8 cellular contexts compared by ENCODE assay signal in genomic region chr2:174697267-174697666, GRCh38.
A peak's percentile ranks its signal among the peaks of the same experiment; 100 is the strongest.
DNase-seq lines count a peak whose midpoint lies in the region; ATAC-seq and TF ChIP-seq lines count a peak whose summit lies in the region.

No MANE protein-coding gene starts in this region.

- no peak overlapping the region for H3K4me3 Mint-ChIP-seq in CD8-positive, alpha-beta T cell
- H3K4me3 Mint-ChIP-seq in activated CD4-positive, alpha-beta T cell treated with anti-CD3 and anti-CD28 coated beads, Interleukin-2, amount 10 ng/mL, durations not matched to agents 7 days and 5 days, result no peak overlapping the region

- H3K36me3 ChIP-seq in CD8-positive, alpha-beta T cell (ENCODE audit: insufficient read depth, low read length), result no peaks in the 10 kb centered on the region
- no peaks in the 10 kb centered on the region for H3K36me3 ChIP-seq in effector memory CD4-positive, alpha-beta T cell (ENCODE audit: control insufficient read depth, insufficient read depth, low read length)
- H3K36me3 ChIP-seq in stomach, result no peaks in the 10 kb centered on the region

- H3K27ac ChIP-seq in CD8-positive, alpha-beta T cell (ENCODE audit: low read depth, low read length), result no peak overlapping the region
- H3K27ac ChIP-seq in effector memory CD4-positive, alpha-beta T cell (ENCODE audit: insufficient read depth, low read length, poor library complexity, severe bottlenecking), result no peak overlapping the region
- no peak overlapping the region for H3K27ac ChIP-seq in stomach

- TF ChIP-seq EP300 in stomach (IDR thresholded peaks at IDR 0.05), result no peak

- TF ChIP-seq CTCF in CD8-positive, alpha-beta T cell (IDR thresholded peaks at IDR 0.05), result peak; percentile 79
- peak in 5 of 7 experiments; percentile 28 to 59 (median 55) for TF ChIP-seq CTCF in stomach (IDR thresholded peaks at IDR 0.05)

- H3K9me3 ChIP-seq in CD8-positive, alpha-beta T cell (ENCODE audit: low read length), result no peaks in the 10 kb centered on the region
- H3K9me3 ChIP-seq in effector memory CD4-positive, alpha-beta T cell (ENCODE audit: control insufficient read depth, low read length), result no peaks in the 10 kb centered on the region
- no peaks in the 10 kb centered on the region for H3K9me3 ChIP-seq in stomach

- intact Hi-C loops in CD8-positive, alpha-beta T cell (cut with DNase I, micrococcal nuclease), result loop anchor here (5.0 to 10.0 kb wide), 6 partner anchors 415 to 1400 kb away; partner anchors contain the start of genes ATP5MC3 (in 1 of the 2) and HOXD12 (in 1 of the 2)
- intact Hi-C loops in stomach (cut with DNase I; ENCODE audit: low total_unique reads), result loop anchor here (10.0 kb wide), 1 partner anchor 122 kb away; no protein-coding TSS in a partner anchor

- CTCF ChIA-PET in CD8-positive, alpha-beta T cell (lab: Charles Lee), result interaction anchor here (0.6 to 8.1 kb wide), 49 partner anchors 8 to 632 kb away, joined by 3 to 155 read pairs (median 4); partner anchors contain the start of gene CHRNA1
- CTCF ChIA-PET in activated CD4-positive, alpha-beta T cell treated with anti-CD3 and anti-CD28 coated beads, Interleukin-2, amount 10 ng/mL, durations not matched to agents 7 days and 5 days (lab: Charles Lee), result interaction anchor here (0.5 to 4.8 kb wide), 17 partner anchors 10 to 1409 kb away, joined by 3 to 45 read pairs (median 4); no protein-coding TSS in a partner anchor

- no peaks in the 10 kb centered on the region for H3K9me3 Mint-ChIP-seq in CD8-positive, alpha-beta T cell
- H3K9me3 Mint-ChIP-seq in activated CD4-positive, alpha-beta T cell treated with anti-CD3 and anti-CD28 coated beads, Interleukin-2, amount 10 ng/mL, durations not matched to agents 7 days and 5 days, result no peaks in the 10 kb centered on the region

- no peaks in the 10 kb centered on the region for H3K27me3 ChIP-seq in CD8-positive, alpha-beta T cell (ENCODE audit: insufficient read depth, low read length)
- H3K27me3 ChIP-seq in effector memory CD4-positive, alpha-beta T cell (replicated peaks; ENCODE audit: control insufficient read depth, insufficient read depth, low read length, poor library complexity, severe bottlenecking), result no peaks in the 10 kb centered on the region
- H3K27me3 ChIP-seq in stomach, result peaks cover 0 to 1% (median 0%) of the 10 kb centered on the region in 3 donors

- POLR2A ChIA-PET in CD8-positive, alpha-beta T cell (lab: Charles Lee), result interaction anchor here (1.9 kb wide), 1 partner anchor 308 kb away, joined by 4 read pairs; the partner anchor contains the start of gene CHN1
- POLR2A ChIA-PET in activated CD4-positive, alpha-beta T cell treated with anti-CD3 and anti-CD28 coated beads, Interleukin-2, amount 10 ng/mL, durations not matched to agents 7 days and 5 days (lab: Charles Lee), result no interaction called here

- H3K27me3 Mint-ChIP-seq in CD8-positive, alpha-beta T cell (ENCODE audit: low read depth), result no peaks in the 10 kb centered on the region
- peaks cover 24% of the 10 kb centered on the region for H3K27me3 Mint-ChIP-seq in activated CD4-positive, alpha-beta T cell treated with anti-CD3 and anti-CD28 coated beads, Interleukin-2, amount 10 ng/mL, durations not matched to agents 7 days and 5 days

- WGBS in stomach, 5 donors, result 3 to 7% (median 4%) methylated on average over 3 of the region's 3 CpGs

- H3K36me3 Mint-ChIP-seq in CD8-positive, alpha-beta T cell, result no peaks in the 10 kb centered on the region
- no peaks in the 10 kb centered on the region for H3K36me3 Mint-ChIP-seq in activated CD4-positive, alpha-beta T cell treated with anti-CD3 and anti-CD28 coated beads, Interleukin-2, amount 10 ng/mL, durations not matched to agents 7 days and 5 days (ENCODE audit: low read depth)

- DNase-seq in CD8-positive, alpha-beta T cell, result peak; percentile 20 to 74 (median 55)
- DNase-seq in NCI-H510A (lab: John Stamatoyannopoulos, UW) (peak; percentile 68), middle frontal gyrus (ENCODE audit: extremely low spot score, low spot score) (peak; percentile 36), stomach (peak; percentile 51)
- DNase-seq in activated CD4-positive, alpha-beta T cell treated with anti-CD3 and anti-CD28 coated beads, Interleukin-2, amount 10 ng/mL, durations not matched to agents 7 days and 5 days, result peak; percentile 76
- peak; percentile 4 to 30 (median 29) for DNase-seq in effector memory CD4-positive, alpha-beta T cell

- peaks cover 7% of the 10 kb centered on the region for H3K4me1 Mint-ChIP-seq in CD8-positive, alpha-beta T cell (ENCODE audit: low read depth)
- no peaks in the 10 kb centered on the region for H3K4me1 Mint-ChIP-seq in activated CD4-positive, alpha-beta T cell treated with anti-CD3 and anti-CD28 coated beads, Interleukin-2, amount 10 ng/mL, durations not matched to agents 7 days and 5 days

- H3K4me3 ChIP-seq in CD8-positive, alpha-beta T cell (ENCODE audit: low read depth, low read length), result no peak overlapping the region
- H3K4me3 ChIP-seq in effector memory CD4-positive, alpha-beta T cell (ENCODE audit: insufficient read depth, low read depth, low read length, poor library complexity, severe bottlenecking), result no peak overlapping the region
- H3K4me3 ChIP-seq in stomach, result no peak overlapping the region

- H3K27ac Mint-ChIP-seq in CD8-positive, alpha-beta T cell, result no peak overlapping the region
- H3K27ac Mint-ChIP-seq in activated CD4-positive, alpha-beta T cell treated with anti-CD3 and anti-CD28 coated beads, Interleukin-2, amount 10 ng/mL, durations not matched to agents 7 days and 5 days, result no peak overlapping the region

- no peaks in the 10 kb centered on the region for H3K4me1 ChIP-seq in CD8-positive, alpha-beta T cell (ENCODE audit: insufficient read depth, low read length)
- no peaks in the 10 kb centered on the region for H3K4me1 ChIP-seq in effector memory CD4-positive, alpha-beta T cell (ENCODE audit: control insufficient read depth, insufficient read depth, low read length, poor library complexity, severe bottlenecking)
- H3K4me1 ChIP-seq in stomach, result no peaks in the 10 kb centered on the region

- no peak for TF ChIP-seq POLR2A in stomach (IDR thresholded peaks at IDR 0.05)

- peak; percentile 91 for ATAC-seq in CD8-positive, alpha-beta T cell
- ATAC-seq in GM19043 (IDR thresholded peaks at IDR 0.05; ENCODE audit: low read depth, unreplicated experiment), result peak; percentile 89
- ATAC-seq in HG03159 (IDR thresholded peaks at IDR 0.05; ENCODE audit: unreplicated experiment), result peak; percentile 97
